39 cellular contexts compared by ENCODE assay signal in the genomic region with DNA sequence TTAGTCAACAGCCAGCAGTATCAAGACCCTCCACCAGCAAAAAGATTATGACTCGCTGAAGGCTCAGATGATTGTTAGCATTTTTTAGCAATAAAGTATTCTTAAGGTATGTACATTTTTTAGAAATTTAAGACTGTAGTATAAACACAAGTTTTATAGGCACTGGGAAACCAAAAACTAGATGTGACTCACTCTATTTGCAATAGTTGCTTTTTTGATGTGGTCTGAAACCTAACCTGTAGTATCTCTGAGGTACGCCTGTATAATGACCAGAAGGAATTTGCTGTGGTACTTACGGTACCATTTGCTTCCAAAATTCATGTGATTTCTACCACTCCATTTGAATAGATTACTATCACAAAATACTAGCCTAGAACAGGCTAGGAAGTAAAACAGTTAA.
DNase-seq lines count a peak whose midpoint lies in the region; ATAC-seq, FAIRE-seq and TF ChIP-seq lines count a peak whose summit lies in the region.
"Had no signal": no experiment of that assay in that cellular context is flagged by ENCODE, and none has a peak within 500 bp of the region (broad histone marks: within the 10 kb centered on the region; RNA-seq: fewer than 3 reads in every experiment).

No MANE protein-coding gene starts in this region.

- no peak overlapping the region for H3K27ac Mint-ChIP-seq in T-cell
- H3K27ac Mint-ChIP-seq: immature natural killer cell; memory B cell; stimulated activated effector memory CD8-positive, alpha-beta T cell treated with anti-CD3 and anti-CD28 coated beads, Interleukin-12 subunit alpha, Interleukin-12 subunit beta, amount 100 ng/mL, for 72 hours; T-helper 2 cell treated with Interferon-gamma antibody and Interleukin-4, amounts not matched to agents 5 μg/mL and 100 μg/mL, for 36 hours had no signal

- peaks cover 26% of the 10 kb centered on the region for H3K4me1 ChIP-seq in A549
- H3K4me1 ChIP-seq in pancreas, result no peaks in the 10 kb centered on the region

- no peak for TF ChIP-seq POLR2A in A549 (IDR thresholded peaks at IDR 0.05; ENCODE audit: low read length)

- H3K36me3 ChIP-seq in pancreas, result peaks cover 4 to 33% (median 8%) of the 10 kb centered on the region in 3 donors

- H3K4me1 Mint-ChIP-seq in T-cell, result no peaks in the 10 kb centered on the region
- H3K4me1 Mint-ChIP-seq: CD4-positive, CD25-positive, alpha-beta regulatory T cell; immature natural killer cell; memory B cell; stimulated activated effector memory CD8-positive, alpha-beta T cell treated with anti-CD3 and anti-CD28 coated beads, Interleukin-12 subunit alpha, Interleukin-12 subunit beta, amount 100 ng/mL, for 72 hours had no signal

- TF ChIP-seq RAD21 in A549 (conservative IDR thresholded peaks at IDR 0.05 in 1 of 2, IDR thresholded peaks at IDR 0.05 in 1 of 2), result no peak

- H3K4me3 Mint-ChIP-seq in T-cell, result no peak overlapping the region
- H3K4me3 Mint-ChIP-seq: activated T-cell treated with anti-CD3 and anti-CD28 coated beads, Interleukin-2, amount 50 U/mL, for 4 hours; CD4-positive, CD25-positive, alpha-beta regulatory T cell; immature natural killer cell; memory B cell; neural crest cell; stimulated activated effector memory CD8-positive, alpha-beta T cell treated with anti-CD3 and anti-CD28 coated beads, Interleukin-12 subunit alpha, Interleukin-12 subunit beta, amount 100 ng/mL, for 72 hours; T-helper 2 cell treated with Interferon-gamma antibody and Interleukin-4, amounts not matched to agents 5 μg/mL and 100 μg/mL, for 36 hours had no signal

- POLR2A ChIA-PET in A549 (lab: Yijun Ruan, JAX), result no interaction called here
- POLR2A ChIA-PET in T-cell (lab: Charles Lee), result no interaction called here

- no peak overlapping the region for H3K4me2 ChIP-seq in A549
- H3K4me2 ChIP-seq: SK-N-SH had no signal

- H3K4me3 ChIP-seq in A549 (no peak overlapping the region), astrocyte of the spinal cord (ENCODE audit: low read depth, low read length) (no peak overlapping the region), pancreas (no peak overlapping the region)
- H3K4me3 ChIP-seq: esophagus muscularis mucosa, gastroesophageal sphincter, MG63, upper lobe of left lung had no signal

- ATAC-seq in A549, result no peak
- ATAC-seq in T-cell (replicated peaks in 1 of 4), result no peak
- ATAC-seq in GM19397 (IDR thresholded peaks at IDR 0.05; ENCODE audit: unreplicated experiment), result no peak
- no peak for ATAC-seq in pancreas
- ATAC-seq: gastroesophageal sphincter; right cardiac atrium; stimulated activated effector memory CD8-positive, alpha-beta T cell treated with anti-CD3 and anti-CD28 coated beads, Interleukin-12 subunit alpha, Interleukin-12 subunit beta, amount 100 ng/mL, for 72 hours had no signal

- peaks cover 64% of the 10 kb centered on the region for H3K36me3 Mint-ChIP-seq in T-cell

- H3K27me3 ChIP-seq in pancreas, result no peaks in the 10 kb centered on the region
- H3K27me3 ChIP-seq: esophagus muscularis mucosa, gastroesophageal sphincter, MG63, upper lobe of left lung had no signal

- intact Hi-C loops in pancreas (cut with DNase I), result no loop called here

- TF ChIP-seq EP300 in A549 (IDR thresholded peaks at IDR 0.05), result no peak

- DNase-seq in A549 (ENCODE audit: low read depth in 1 of 2, low spot score in 1 of 2) (no peak), EH (ENCODE audit: low read depth) (peak; percentile 75), M059J (ENCODE audit: low read depth) (peak; percentile 91), astrocyte of the spinal cord (ENCODE audit: low read depth, low spot score) (peak; percentile 58), NCI-H2171 treated with DMSO at 0.1 percent for 48 hours (lab: John Stamatoyannopoulos, UW) (no peak), T-cell (no peak), pancreas (no peak)
- DNase-seq: activated CD4-positive, alpha-beta T cell treated with anti-CD3 and anti-CD28 coated beads for 48 hours; activated CD8-positive, alpha-beta memory T cell treated with anti-CD3 and anti-CD28 coated beads for 24 hours; activated naive CD4-positive, alpha-beta T cell; activated T-cell treated with anti-CD3 and anti-CD28 coated beads, Interleukin-2, amount 50 U/mL, for 4 hours; amygdala; caudate nucleus; CD4-positive, CD25-positive, alpha-beta regulatory T cell; dermis blood vessel endothelial cell; GOT3; hippocampal formation; immature natural killer cell; NCI-H1417; NCI-H2029 treated with DMSO at 0.1 percent for 48 hours; NCI-H226; NCI-H748 treated with DMSO at 0.1 percent for 48 hours; posterior cingulate gyrus; right cardiac atrium; SK-N-SH; stimulated activated CD4-positive, alpha-beta T cell treated with anti-CD3 and anti-CD28 coated beads, Interleukin-12 subunit alpha, Interleukin-12 subunit beta, amount 100 ng/mL, for 4 hours; stimulated activated CD4-positive, alpha-beta T cell treated with anti-CD3 and anti-CD28 coated beads, Interleukin-4, amount 100 ng/mL, for 24 hours; upper lobe of left lung had no signal

- no peak for FAIRE-seq in A549 (lab: Jason Lieb, UNC)
- FAIRE-seq in pancreas (lab: Jason Lieb, UNC), result no peak
- FAIRE-seq: GM12891 had no signal

- H3K27me3 Mint-ChIP-seq in T-cell, result no peaks in the 10 kb centered on the region
- H3K27me3 Mint-ChIP-seq: CD4-positive, CD25-positive, alpha-beta regulatory T cell; memory B cell had no signal

- H3K9me3 ChIP-seq in A549 (no peaks in the 10 kb centered on the region), pancreas (no peaks in the 10 kb centered on the region)
- H3K9me3 ChIP-seq: esophagus muscularis mucosa, gastroesophageal sphincter, MG63, SK-N-SH, upper lobe of left lung had no signal

- no peaks in the 10 kb centered on the region for H3K9me3 Mint-ChIP-seq in T-cell
- H3K9me3 Mint-ChIP-seq: activated T-cell treated with anti-CD3 and anti-CD28 coated beads, Interleukin-2, amount 50 U/mL, for 4 hours; CD4-positive, CD25-positive, alpha-beta regulatory T cell; immature natural killer cell; memory B cell; neural crest cell; stimulated activated effector memory CD8-positive, alpha-beta T cell treated with anti-CD3 and anti-CD28 coated beads, Interleukin-12 subunit alpha, Interleukin-12 subunit beta, amount 100 ng/mL, for 72 hours; T-helper 2 cell treated with Interferon-gamma antibody and Interleukin-4, amounts not matched to agents 5 μg/mL and 100 μg/mL, for 36 hours had no signal

- in situ Hi-C loops in astrocyte of the spinal cord (cut with HindIII; ENCODE audit: low sequenced_read_pairs), result no loop called here

- no peak for TF ChIP-seq CTCF in A549 (IDR thresholded peaks at IDR 0.05)
- no peak for TF ChIP-seq CTCF in astrocyte of the spinal cord (IDR thresholded peaks at IDR 0.05; ENCODE audit: low read depth, low read length)
- TF ChIP-seq CTCF in pancreas (IDR thresholded peaks at IDR 0.05), result no peak

- 90% methylated on average over 3 of the region's 3 CpGs for WGBS in A549 (ENCODE audit: missing lambda C conversion rate)
- WGBS in pancreas, 2 donors, result 95 to 97% methylated on average over 3 of the region's 3 CpGs

- CTCF ChIA-PET in A549 (lab: Yijun Ruan, JAX), result interaction anchor here (1.1 kb wide), 1 partner anchor 829 kb away, joined by 3 read pairs; no protein-coding TSS in a partner anchor
- CTCF ChIA-PET in T-cell (lab: Charles Lee), result no interaction called here

- H3K27ac ChIP-seq in A549, result no peak overlapping the region
- H3K27ac ChIP-seq in pancreas, result no peak overlapping the region
- H3K27ac ChIP-seq: esophagus muscularis mucosa, gastroesophageal sphincter, RWPE1, upper lobe of left lung, VCaP had no signal

TF ChIP-seq in A549, 52 proteins besides CTCF, POLR2A, EP300 and RAD21:
- TF ChIP-seq, protein P1, sequence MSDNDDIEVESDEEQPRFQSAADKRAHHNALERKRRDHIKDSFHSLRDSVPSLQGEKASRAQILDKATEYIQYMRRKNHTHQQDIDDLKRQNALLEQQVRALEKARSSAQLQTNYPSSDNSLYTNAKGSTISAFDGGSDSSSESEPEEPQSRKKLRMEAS (IDR thresholded peaks at IDR 0.05), result no peak
- TF ChIP-seq JUNB (IDR thresholded peaks at IDR 0.05), result 0 out of 2 replicates have a peak, but pooled peaks have one; percentile 21

Comparison
In these comparisons a context has a peak if more than half of its experiments do, and no peak if none do; other contexts are left out.
1. DNase-seq: peak in EH (single experiment), M059J (single experiment) and astrocyte of the spinal cord (single experiment); none in A549 (0 of 2), NCI-H2171 treated with DMSO at 0.1 percent for 48 hours (single experiment), T-cell (0 of 34) and pancreas (0 of 6).